ENCODE assay signal across 1 cellular context in the genomic region with DNA sequence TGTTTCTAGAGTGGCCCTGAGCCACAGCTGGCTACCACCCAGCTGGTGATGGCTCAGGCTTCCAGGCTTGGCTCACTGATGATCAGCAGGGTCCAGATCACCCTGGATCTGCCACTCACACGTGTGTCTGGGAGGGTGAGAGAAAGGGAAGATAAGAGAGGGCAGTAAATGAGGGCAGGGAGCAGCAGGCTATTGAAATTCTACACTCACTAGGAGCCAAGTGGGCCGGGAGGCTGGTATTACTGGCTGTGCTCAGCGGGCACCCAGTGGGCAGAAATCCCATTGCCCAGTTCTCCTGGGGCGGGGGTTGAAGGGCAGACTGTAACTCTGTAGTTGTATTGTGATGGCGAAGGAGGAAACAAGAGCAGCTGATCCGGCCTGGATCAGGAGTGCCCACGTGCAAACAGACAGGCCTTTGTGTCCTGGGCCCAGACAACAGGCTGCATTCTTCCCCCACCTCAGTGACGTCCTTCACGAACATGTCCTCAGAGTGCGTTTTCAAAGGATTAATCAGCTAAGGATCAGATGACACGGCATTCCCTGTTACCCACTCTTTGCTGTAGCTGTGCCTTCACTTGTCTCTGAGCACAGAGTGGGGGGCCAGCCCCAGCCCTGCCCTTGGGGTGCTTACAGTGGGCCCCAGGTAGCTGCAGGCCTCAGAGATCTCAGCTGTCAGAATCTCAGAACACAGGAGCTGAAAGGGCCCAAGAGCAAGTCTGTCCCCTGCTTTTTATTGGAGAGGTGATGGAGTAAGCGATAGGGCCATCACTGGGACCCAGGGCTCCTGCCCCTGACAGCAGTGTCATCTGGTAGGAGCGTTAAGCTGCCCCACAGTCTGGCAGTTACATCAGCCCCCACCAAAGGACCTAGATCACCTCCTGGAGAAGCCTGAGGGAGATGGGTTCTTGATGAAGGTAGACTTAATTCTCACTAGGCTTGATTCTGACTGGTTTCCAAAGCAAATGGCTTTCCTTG.
TF ChIP-seq lines count a peak whose summit lies in the region.

No MANE protein-coding gene starts in this region.

TF ChIP-seq in HepG2, 621 proteins besides CTCF, POLR2A, EP300 and RAD21 (continued from another document and continues in another):
- TF ChIP-seq, protein P1, sequence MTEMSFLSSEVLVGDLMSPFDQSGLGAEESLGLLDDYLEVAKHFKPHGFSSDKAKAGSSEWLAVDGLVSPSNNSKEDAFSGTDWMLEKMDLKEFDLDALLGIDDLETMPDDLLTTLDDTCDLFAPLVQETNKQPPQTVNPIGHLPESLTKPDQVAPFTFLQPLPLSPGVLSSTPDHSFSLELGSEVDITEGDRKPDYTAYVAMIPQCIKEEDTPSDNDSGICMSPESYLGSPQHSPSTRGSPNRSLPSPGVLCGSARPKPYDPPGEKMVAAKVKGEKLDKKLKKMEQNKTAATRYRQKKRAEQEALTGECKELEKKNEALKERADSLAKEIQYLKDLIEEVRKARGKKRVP (CRISPR knock-in tag; IDR thresholded peaks at IDR 0.05) = no peak
- TF ChIP-seq PHB2 (IDR thresholded peaks at IDR 0.05; ENCODE audit: partially characterized antibody) = no peak
- no peak for TF ChIP-seq E2F2 (CRISPR knock-in tag; IDR thresholded peaks at IDR 0.05; ENCODE audit: borderline replicate concordance)
- TF ChIP-seq NFE2L2 (IDR thresholded peaks at IDR 0.05; ENCODE audit: low read length) = no peak
- peak; percentile 76 for TF ChIP-seq SAP130 (CRISPR knock-in tag; IDR thresholded peaks at IDR 0.05; ENCODE audit: low read depth)
- TF ChIP-seq, protein P2, sequence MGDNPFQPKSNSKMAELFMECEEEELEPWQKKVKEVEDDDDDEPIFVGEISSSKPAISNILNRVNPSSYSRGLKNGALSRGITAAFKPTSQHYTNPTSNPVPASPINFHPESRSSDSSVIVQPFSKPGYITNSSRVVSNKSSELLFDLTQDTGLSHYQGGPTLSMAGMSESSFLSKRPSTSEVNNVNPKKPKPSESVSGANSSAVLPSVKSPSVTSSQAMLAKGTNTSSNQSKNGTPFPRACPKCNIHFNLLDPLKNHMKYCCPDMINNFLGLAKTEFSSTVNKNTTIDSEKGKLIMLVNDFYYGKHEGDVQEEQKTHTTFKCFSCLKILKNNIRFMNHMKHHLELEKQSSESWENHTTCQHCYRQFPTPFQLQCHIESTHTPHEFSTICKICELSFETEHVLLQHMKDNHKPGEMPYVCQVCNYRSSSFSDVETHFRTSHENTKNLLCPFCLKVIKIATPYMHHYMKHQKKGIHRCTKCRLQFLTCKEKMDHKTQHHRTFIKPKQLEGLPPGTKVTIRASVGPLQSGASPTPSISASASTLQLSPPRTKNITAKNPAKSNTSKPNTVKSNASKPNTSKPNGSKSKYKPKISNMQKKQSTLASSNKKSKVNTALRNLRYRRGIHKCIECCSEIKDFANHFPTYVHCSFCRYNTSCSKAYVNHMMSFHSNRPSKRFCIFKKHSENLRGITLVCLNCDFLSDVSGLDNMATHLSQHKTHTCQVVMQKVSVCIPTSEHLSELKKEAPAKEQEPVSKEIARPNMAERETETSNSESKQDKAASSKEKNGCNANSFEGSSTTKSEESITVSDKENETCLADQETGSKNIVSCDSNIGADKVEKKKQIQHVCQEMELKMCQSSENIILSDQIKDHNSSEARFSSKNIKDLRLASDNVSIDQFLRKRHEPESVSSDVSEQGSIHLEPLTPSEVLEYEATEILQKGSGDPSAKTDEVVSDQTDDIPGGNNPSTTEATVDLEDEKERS (CRISPR knock-in tag; IDR thresholded peaks at IDR 0.05) = no peak
- no peak for TF ChIP-seq AGO1 (IDR thresholded peaks at IDR 0.05; ENCODE audit: low read depth, low read length, poor library complexity, severe bottlenecking)
- no peak for TF ChIP-seq NFYC (CRISPR knock-in tag; IDR thresholded peaks at IDR 0.05)
- TF ChIP-seq TCF7 (IDR thresholded peaks at IDR 0.05; ENCODE audit: low read depth) = no peak
- TF ChIP-seq ZNF772 (CRISPR knock-in tag; IDR thresholded peaks at IDR 0.05) = no peak
- no peak for TF ChIP-seq FOSL1 (CRISPR knock-in tag; IDR thresholded peaks at IDR 0.05; ENCODE audit: borderline replicate concordance)
- no peak for TF ChIP-seq ZSCAN30 (CRISPR knock-in tag; IDR thresholded peaks at IDR 0.05)
- no peak for TF ChIP-seq ZFP36L1 (CRISPR knock-in tag; IDR thresholded peaks at IDR 0.05)
- TF ChIP-seq, protein P3, sequence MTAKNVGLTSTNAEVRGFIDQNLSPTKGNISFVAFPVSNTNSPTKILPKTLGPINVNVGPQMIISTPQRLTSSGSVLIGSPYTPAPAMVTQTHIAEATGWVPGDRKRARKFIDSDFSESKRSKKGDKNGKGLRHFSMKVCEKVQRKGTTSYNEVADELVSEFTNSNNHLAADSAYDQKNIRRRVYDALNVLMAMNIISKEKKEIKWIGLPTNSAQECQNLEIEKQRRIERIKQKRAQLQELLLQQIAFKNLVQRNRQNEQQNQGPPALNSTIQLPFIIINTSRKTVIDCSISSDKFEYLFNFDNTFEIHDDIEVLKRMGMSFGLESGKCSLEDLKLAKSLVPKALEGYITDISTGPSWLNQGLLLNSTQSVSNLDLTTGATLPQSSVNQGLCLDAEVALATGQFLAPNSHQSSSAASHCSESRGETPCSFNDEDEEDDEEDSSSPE (CRISPR knock-in tag; IDR thresholded peaks at IDR 0.05) = no peak
- peak; percentile 47; the same call in 1 of the 2 replicates for TF ChIP-seq BORCS8-MEF2B (CRISPR knock-in tag; IDR thresholded peaks at IDR 0.05)
- no peak for TF ChIP-seq MEIS1 (CRISPR knock-in tag; IDR thresholded peaks at IDR 0.05; ENCODE audit: borderline replicate concordance)
- TF ChIP-seq MEIS2 (CRISPR knock-in tag; IDR thresholded peaks at IDR 0.05) = no peak
- no peak for TF ChIP-seq ZBTB20 (CRISPR knock-in tag; IDR thresholded peaks at IDR 0.05; ENCODE audit: borderline replicate concordance, low read depth)
- TF ChIP-seq MAFK (conservative IDR thresholded peaks at IDR 0.05 in 1 of 2, IDR thresholded peaks at IDR 0.05 in 1 of 2; ENCODE audit: low read length in 2 of 2) = no peak
- no peak for TF ChIP-seq ZFP1 (CRISPR knock-in tag; IDR thresholded peaks at IDR 0.05)
- TF ChIP-seq MLLT10 (CRISPR knock-in tag; IDR thresholded peaks at IDR 0.05) = no peak
- no peak for TF ChIP-seq ZNF780A (CRISPR knock-in tag; IDR thresholded peaks at IDR 0.05)
- TF ChIP-seq UBTF (CRISPR knock-in tag; IDR thresholded peaks at IDR 0.05) = no peak
- TF ChIP-seq KDM5B (CRISPR knock-in tag; IDR thresholded peaks at IDR 0.05; ENCODE audit: borderline replicate concordance) = 0 out of 2 replicates have a peak, but pooled peaks have one; percentile 48
- TF ChIP-seq KMT2A (CRISPR knock-in tag; IDR thresholded peaks at IDR 0.05) = no peak
- TF ChIP-seq, protein P4, sequence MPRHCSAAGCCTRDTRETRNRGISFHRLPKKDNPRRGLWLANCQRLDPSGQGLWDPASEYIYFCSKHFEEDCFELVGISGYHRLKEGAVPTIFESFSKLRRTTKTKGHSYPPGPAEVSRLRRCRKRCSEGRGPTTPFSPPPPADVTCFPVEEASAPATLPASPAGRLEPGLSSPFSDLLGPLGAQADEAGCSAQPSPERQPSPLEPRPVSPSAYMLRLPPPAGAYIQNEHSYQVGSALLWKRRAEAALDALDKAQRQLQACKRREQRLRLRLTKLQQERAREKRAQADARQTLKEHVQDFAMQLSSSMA (CRISPR knock-in tag; IDR thresholded peaks at IDR 0.05) = no peak
- TF ChIP-seq ZBTB26 (CRISPR knock-in tag; IDR thresholded peaks at IDR 0.05; ENCODE audit: borderline replicate concordance) = no peak
- no peak for TF ChIP-seq SMARCC2 (IDR thresholded peaks at IDR 0.05)
- no peak; the same call in 1 of the 2 replicates for TF ChIP-seq ESRRA (CRISPR knock-in tag; IDR thresholded peaks at IDR 0.05; ENCODE audit: low read depth)
- TF ChIP-seq ZNF343 (CRISPR knock-in tag; IDR thresholded peaks at IDR 0.05) = no peak
- TF ChIP-seq RBFOX2 (IDR thresholded peaks at IDR 0.05; ENCODE audit: low read depth, low read length) = no peak
- TF ChIP-seq FOXC1 (CRISPR knock-in tag; IDR thresholded peaks at IDR 0.05; ENCODE audit: borderline replicate concordance) = no peak
- no peak for TF ChIP-seq ARID2 (CRISPR knock-in tag; IDR thresholded peaks at IDR 0.05; ENCODE audit: borderline replicate concordance)
- no peak for TF ChIP-seq CEBPB (IDR thresholded peaks at IDR 0.05; ENCODE audit: borderline replicate concordance, low read depth, low read length)
- no peak for TF ChIP-seq SRSF1 (optimal IDR thresholded peaks at IDR 0.05; ENCODE audit: low read depth, low read length)
- peak; percentile 93 for TF ChIP-seq SOX5 (CRISPR knock-in tag; IDR thresholded peaks at IDR 0.05; ENCODE audit: borderline replicate concordance)
- TF ChIP-seq, protein P5, sequence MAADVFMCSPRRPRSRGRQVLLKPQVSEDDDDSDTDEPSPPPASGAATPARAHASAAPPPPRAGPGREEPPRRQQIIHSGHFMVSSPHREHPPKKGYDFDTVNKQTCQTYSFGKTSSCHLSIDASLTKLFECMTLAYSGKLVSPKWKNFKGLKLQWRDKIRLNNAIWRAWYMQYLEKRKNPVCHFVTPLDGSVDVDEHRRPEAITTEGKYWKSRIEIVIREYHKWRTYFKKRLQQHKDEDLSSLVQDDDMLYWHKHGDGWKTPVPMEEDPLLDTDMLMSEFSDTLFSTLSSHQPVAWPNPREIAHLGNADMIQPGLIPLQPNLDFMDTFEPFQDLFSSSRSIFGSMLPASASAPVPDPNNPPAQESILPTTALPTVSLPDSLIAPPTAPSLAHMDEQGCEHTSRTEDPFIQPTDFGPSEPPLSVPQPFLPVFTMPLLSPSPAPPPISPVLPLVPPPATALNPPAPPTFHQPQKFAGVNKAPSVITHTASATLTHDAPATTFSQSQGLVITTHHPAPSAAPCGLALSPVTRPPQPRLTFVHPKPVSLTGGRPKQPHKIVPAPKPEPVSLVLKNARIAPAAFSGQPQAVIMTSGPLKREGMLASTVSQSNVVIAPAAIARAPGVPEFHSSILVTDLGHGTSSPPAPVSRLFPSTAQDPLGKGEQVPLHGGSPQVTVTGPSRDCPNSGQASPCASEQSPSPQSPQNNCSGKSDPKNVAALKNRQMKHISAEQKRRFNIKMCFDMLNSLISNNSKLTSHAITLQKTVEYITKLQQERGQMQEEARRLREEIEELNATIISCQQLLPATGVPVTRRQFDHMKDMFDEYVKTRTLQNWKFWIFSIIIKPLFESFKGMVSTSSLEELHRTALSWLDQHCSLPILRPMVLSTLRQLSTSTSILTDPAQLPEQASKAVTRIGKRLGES (CRISPR knock-in tag; IDR thresholded peaks at IDR 0.05; ENCODE audit: borderline replicate concordance) = no peak
- no peak for TF ChIP-seq ZNF7 (CRISPR knock-in tag; IDR thresholded peaks at IDR 0.05)
- no peak for TF ChIP-seq DNMT1 (CRISPR knock-in tag; IDR thresholded peaks at IDR 0.05)
- no peak for TF ChIP-seq ONECUT2 (CRISPR knock-in tag; IDR thresholded peaks at IDR 0.05)
- TF ChIP-seq ELF4 (CRISPR knock-in tag; IDR thresholded peaks at IDR 0.05; ENCODE audit: borderline replicate concordance) = no peak
- TF ChIP-seq REPIN1 (CRISPR knock-in tag; IDR thresholded peaks at IDR 0.05; ENCODE audit: borderline replicate concordance, low read depth) = no peak
- no peak for TF ChIP-seq ZSCAN29 (CRISPR knock-in tag; conservative IDR thresholded peaks at IDR 0.05)
- TF ChIP-seq ZNF563 (CRISPR knock-in tag; IDR thresholded peaks at IDR 0.05) = no peak; the same call in 1 of the 2 replicates
- TF ChIP-seq, protein P6, sequence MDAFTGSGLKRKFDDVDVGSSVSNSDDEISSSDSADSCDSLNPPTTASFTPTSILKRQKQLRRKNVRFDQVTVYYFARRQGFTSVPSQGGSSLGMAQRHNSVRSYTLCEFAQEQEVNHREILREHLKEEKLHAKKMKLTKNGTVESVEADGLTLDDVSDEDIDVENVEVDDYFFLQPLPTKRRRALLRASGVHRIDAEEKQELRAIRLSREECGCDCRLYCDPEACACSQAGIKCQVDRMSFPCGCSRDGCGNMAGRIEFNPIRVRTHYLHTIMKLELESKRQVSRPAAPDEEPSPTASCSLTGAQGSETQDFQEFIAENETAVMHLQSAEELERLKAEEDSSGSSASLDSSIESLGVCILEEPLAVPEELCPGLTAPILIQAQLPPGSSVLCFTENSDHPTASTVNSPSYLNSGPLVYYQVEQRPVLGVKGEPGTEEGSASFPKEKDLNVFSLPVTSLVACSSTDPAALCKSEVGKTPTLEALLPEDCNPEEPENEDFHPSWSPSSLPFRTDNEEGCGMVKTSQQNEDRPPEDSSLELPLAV (CRISPR knock-in tag; conservative IDR thresholded peaks at IDR 0.05; ENCODE audit: low read depth) = no peak
- no peak for TF ChIP-seq MAFF (IDR thresholded peaks at IDR 0.05; ENCODE audit: low read depth, low read length)
- no peak for TF ChIP-seq ZNF282 (IDR thresholded peaks at IDR 0.05; ENCODE audit: partially characterized antibody)
- no peak for TF ChIP-seq ZNF3 (CRISPR knock-in tag; IDR thresholded peaks at IDR 0.05)
- TF ChIP-seq CREB1 (IDR thresholded peaks at IDR 0.05) = peak; percentile 69
- TF ChIP-seq CREB1 (CRISPR knock-in tag; IDR thresholded peaks at IDR 0.05) = peak; percentile 58; the same call in 1 of the 2 replicates
- no peak for TF ChIP-seq SSRP1 (CRISPR knock-in tag; IDR thresholded peaks at IDR 0.05)
- TF ChIP-seq MTF2 (CRISPR knock-in tag; IDR thresholded peaks at IDR 0.05; ENCODE audit: borderline replicate concordance) = no peak
